ENCODE assay signal across 30 cellular contexts in the genomic region with DNA sequence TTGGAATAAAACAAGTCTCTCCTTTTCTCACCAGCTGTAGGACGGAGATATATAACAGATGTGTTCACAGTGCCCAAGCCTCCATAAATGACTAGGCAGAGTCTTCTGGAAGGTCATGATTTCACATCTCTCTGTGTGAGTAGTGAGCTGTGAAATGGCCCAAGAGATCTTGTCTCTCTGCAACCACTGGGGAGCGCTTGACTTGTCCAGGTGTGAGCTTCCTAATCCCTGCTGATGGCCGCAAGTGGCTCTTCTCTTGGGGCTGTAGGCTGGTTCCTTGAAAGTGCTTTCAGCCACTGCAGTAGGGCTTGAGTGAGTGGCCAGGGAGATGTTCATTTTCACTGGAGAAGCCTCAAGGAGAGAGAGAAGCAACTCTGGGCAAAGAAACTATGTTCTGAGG. TPM values are rescaled to one million over a fixed set of nuclear protein-coding genes. Genes with fewer than 3 reads are reported as not detected.
A peak's percentile ranks its signal among the peaks of the same experiment; 100 is the strongest.
DNase-seq lines count a peak whose midpoint lies in the region; ATAC-seq and TF ChIP-seq lines count a peak whose summit lies in the region.
"Had no signal": no experiment of that assay in that cellular context is flagged by ENCODE, and none has a peak within 500 bp of the region (broad histone marks: within the 10 kb centered on the region; RNA-seq: fewer than 3 reads in every experiment).

No MANE protein-coding gene starts in this region.

- H3K4me2 ChIP-seq in GM23338 (no peak overlapping the region), OCI-LY7 (ENCODE audit: low read length) (no peak overlapping the region), mesendoderm (ENCODE audit: low read length) (no peak overlapping the region)
- H3K4me2 ChIP-seq: A549; BLaER1 treated with 17β-estradiol and CSF1 and Interleukin-3, amounts not matched to agents 10 nM and 100 nM had no signal

- no peak for TF ChIP-seq POLR2A in stomach (IDR thresholded peaks at IDR 0.05)

- H3K27me3 ChIP-seq in GM23338 (ENCODE audit: insufficient read depth), result no peaks in the 10 kb centered on the region
- H3K27me3 ChIP-seq in mesendoderm (ENCODE audit: insufficient read depth, low read length, poor library complexity), result no peaks in the 10 kb centered on the region
- peaks cover 0 to 66% (median 15%) of the 10 kb centered on the region in 3 donors for H3K27me3 ChIP-seq in stomach
- H3K27me3 ChIP-seq: BLaER1 treated with 17β-estradiol and CSF1 and Interleukin-3, amounts not matched to agents 10 nM and 100 nM had no signal

- no peaks in the 10 kb centered on the region for H3K79me1 ChIP-seq in mesendoderm (ENCODE audit: low read length)

- H4K20me1 ChIP-seq in GM23338 (replicated peaks; ENCODE audit: insufficient read depth) (no peaks in the 10 kb centered on the region), OCI-LY7 (ENCODE audit: insufficient read depth, low read length) (no peaks in the 10 kb centered on the region)
- H4K20me1 ChIP-seq: BLaER1 treated with 17β-estradiol and CSF1 and Interleukin-3, amounts not matched to agents 10 nM and 100 nM had no signal

- H3F3A ChIP-seq in GM23338 (replicated peaks; ENCODE audit: low read depth), result no peaks in the 10 kb centered on the region

- peak; percentile 75 for ATAC-seq in GM23338
- ATAC-seq: A549, K562 had no signal

- H3K4me1 ChIP-seq in GM23338 (ENCODE audit: insufficient read depth) (no peaks in the 10 kb centered on the region), OCI-LY7 (ENCODE audit: insufficient read depth, low read length, poor library complexity, severe bottlenecking) (no peaks in the 10 kb centered on the region), mesendoderm (ENCODE audit: control insufficient read depth, low read depth, low read length) (no peaks in the 10 kb centered on the region), stomach (no peaks in the 10 kb centered on the region)
- H3K4me1 ChIP-seq: A549; BLaER1 treated with 17β-estradiol and CSF1 and Interleukin-3, amounts not matched to agents 10 nM and 100 nM; SJSA1 had no signal

- H3K27me3 Mint-ChIP-seq in GM23338 (ENCODE audit: insufficient read depth, low read depth, poor library complexity), result peaks cover 5% of the 10 kb centered on the region

- no peak overlapping the region for H3K4me3 ChIP-seq in GM12865 (ENCODE audit: low read depth, low read length)
- H3K4me3 ChIP-seq in GM23338, result no peak overlapping the region
- H3K4me3 ChIP-seq in OCI-LY7 (ENCODE audit: low read depth, low read length, poor library complexity, severe bottlenecking), result no peak overlapping the region
- no peak overlapping the region for H3K4me3 ChIP-seq in mesendoderm (ENCODE audit: low read length)
- H3K4me3 ChIP-seq in stomach, result no peak overlapping the region
- H3K4me3 ChIP-seq: A549; BLaER1 treated with 17β-estradiol and CSF1 and Interleukin-3, amounts not matched to agents 10 nM and 100 nM; K562; SJSA1 had no signal

- no TSS peak for BruUV-seq in OCI-LY7 (replicated peaks; lab: Mats Ljungman, UMichigan)

- H2BK5ac ChIP-seq in mesendoderm (ENCODE audit: low read length), result no peak overlapping the region

- no peak for TF ChIP-seq CTCF in GM12865 (IDR thresholded peaks at IDR 0.05; ENCODE audit: insufficient read depth, low read depth, low read length, missing control alignments)
- TF ChIP-seq CTCF in GM23338 (conservative IDR thresholded peaks at IDR 0.05; ENCODE audit: low read depth in 2 of 2), result peak in 1 of 2 experiments; percentile 56; a peak in 2 of 4 replicates
- TF ChIP-seq CTCF in OCI-LY7 (conservative IDR thresholded peaks at IDR 0.05; ENCODE audit: low read length), result 0 out of 2 replicates have a peak, but pooled peaks have one; percentile 25
- no peak for TF ChIP-seq CTCF in stomach (IDR thresholded peaks at IDR 0.05)

- H3K9ac ChIP-seq in mesendoderm (ENCODE audit: low read length), result no peak overlapping the region
- H3K9ac ChIP-seq: BLaER1 treated with 17β-estradiol and CSF1 and Interleukin-3, amounts not matched to agents 10 nM and 100 nM had no signal

- no peak overlapping the region for H3K4ac ChIP-seq in mesendoderm (ENCODE audit: low read depth, low read length)

- H3K9me2 ChIP-seq in GM23338 (ENCODE audit: insufficient read depth), result no peaks in the 10 kb centered on the region
- no peaks in the 10 kb centered on the region for H3K9me2 ChIP-seq in OCI-LY7 (ENCODE audit: insufficient read depth, low read length)

- H3K36me3 ChIP-seq in GM23338 (ENCODE audit: insufficient read depth) (no peaks in the 10 kb centered on the region), OCI-LY7 (ENCODE audit: insufficient read depth, low read length) (no peaks in the 10 kb centered on the region), mesendoderm (ENCODE audit: control insufficient read depth, insufficient read depth, low read length) (no peaks in the 10 kb centered on the region), stomach (no peaks in the 10 kb centered on the region)
- H3K36me3 ChIP-seq: BLaER1 treated with 17β-estradiol and CSF1 and Interleukin-3, amounts not matched to agents 10 nM and 100 nM; SJSA1 had no signal

- H3K27ac ChIP-seq in GM23338 (ENCODE audit: low read depth) (no peak overlapping the region), OCI-LY7 (ENCODE audit: low read depth, low read length, poor library complexity, severe bottlenecking) (no peak overlapping the region), mesendoderm (ENCODE audit: low read depth, low read length) (no peak overlapping the region), stomach (no peak overlapping the region)
- H3K27ac ChIP-seq: A549; BLaER1 treated with 17β-estradiol and CSF1 and Interleukin-3, amounts not matched to agents 10 nM and 100 nM; SJSA1 had no signal

- no peak overlapping the region for H4K8ac ChIP-seq in mesendoderm (ENCODE audit: low read depth, low read length)

- H3K23ac ChIP-seq in mesendoderm (ENCODE audit: low read length), result no peak overlapping the region

- H2AFZ ChIP-seq in GM23338 (no peak overlapping the region), OCI-LY7 (ENCODE audit: low read length) (no peak overlapping the region)

- H3K79me2 ChIP-seq in GM23338 (replicated peaks; ENCODE audit: insufficient read depth) (no peaks in the 10 kb centered on the region), OCI-LY7 (ENCODE audit: insufficient read depth, low read depth, low read length) (no peaks in the 10 kb centered on the region), mesendoderm (ENCODE audit: control insufficient read depth, insufficient read depth, low read length) (no peaks in the 10 kb centered on the region)

- H3K9me3 ChIP-seq in OCI-LY7 (ENCODE audit: low read length) (no peaks in the 10 kb centered on the region), stomach (no peaks in the 10 kb centered on the region)
- H3K9me3 ChIP-seq: A549, SJSA1 had no signal

- CTCF ChIA-PET in OCI-LY7 (lab: Charles Lee; ENCODE audit: unreplicated experiment), result no interaction called here

- H2AK5ac ChIP-seq in mesendoderm (ENCODE audit: low read length), result no peak overlapping the region

- no CpG with 5 or more reads among the region's 3 CpGs for WGBS in mesendoderm (ENCODE audit: extremely low coverage, insufficient coverage, low lambda C conversion rate)
- WGBS in stomach, 5 donors, result 61 to 85% (median 79%) methylated on average over 3 of the region's 3 CpGs

- H3K27ac Mint-ChIP-seq in GM23338, result no peak overlapping the region
- H3K27ac Mint-ChIP-seq: CD4-positive, alpha-beta T cell had no signal

- POLR2A ChIA-PET in OCI-LY7 (lab: Charles Lee), result no interaction called here

- H3K36me3 Mint-ChIP-seq in GM23338 (ENCODE audit: low read depth), result no peaks in the 10 kb centered on the region

- H3K4me3 Mint-ChIP-seq in GM23338, result no peak overlapping the region
- H3K4me3 Mint-ChIP-seq: CD4-positive, alpha-beta T cell had no signal

- H3K4me1 Mint-ChIP-seq in GM23338, result no peaks in the 10 kb centered on the region

- H4K5ac ChIP-seq in mesendoderm (ENCODE audit: low read length), result no peak overlapping the region

- no peak overlapping the region for H2BK15ac ChIP-seq in mesendoderm (replicated peaks; ENCODE audit: low read depth)

- no peak for TF ChIP-seq EP300 in stomach (IDR thresholded peaks at IDR 0.05)

- H3K56ac ChIP-seq in mesendoderm (ENCODE audit: low read length), result no peak overlapping the region

- H2BK120ac ChIP-seq in mesendoderm (ENCODE audit: low read depth, low read length), result no peak overlapping the region

- intact Hi-C loops in OCI-LY7 (cut with micrococcal nuclease; ENCODE audit: unreplicated experiment), result no loop called here
- intact Hi-C loops in stomach (cut with DNase I; ENCODE audit: low total_unique reads), result no loop called here

- no peak overlapping the region for H3K18ac ChIP-seq in mesendoderm (ENCODE audit: low read length)

- DNase-seq in GM12865 (ENCODE audit: low read depth) (peak; percentile 7), GM23338 (ENCODE audit: low spot score) (peak; percentile 51), OCI-LY7 (ENCODE audit: low spot score) (no peak), mesendoderm (peak; percentile 9), amygdala (lab: John Stamatoyannopoulos, UW) (no peak), NCI-H2171 treated with DMSO at 0.1 percent for 48 hours (lab: John Stamatoyannopoulos, UW) (no peak), stomach (no peak)
- DNase-seq: AML-193; CD4-positive, alpha-beta T cell; COR-L47; DMS53; GOT3; Kasumi-1; NCI-H1105; NCI-H1436 treated with DMSO at 0.1 percent for 48 hours; NCI-H187 treated with DMSO at 0.1 percent for 48 hours; NCI-H2107; NCI-H2227 treated with DMSO at 0.1 percent for 48 hours; NCI-H510A; NCI-H748 treated with DMSO at 0.1 percent for 48 hours; NK-92 treated with Interleukin-12 subunit alpha and Interleukin-12 subunit beta, amount 100 ng/mL, for 24 hours; Right ventricle myocardium superior; RPMI8226 had no signal

- no peaks in the 10 kb centered on the region for H3K9me3 Mint-ChIP-seq in GM23338
- H3K9me3 Mint-ChIP-seq: CD4-positive, alpha-beta T cell had no signal

TF ChIP-seq in GM23338, 12 proteins besides CTCF, POLR2A, EP300 and RAD21:
- no peak for TF ChIP-seq JUNB (IDR thresholded peaks at IDR 0.05; ENCODE audit: unreplicated experiment)
- TF ChIP-seq ZNF114 (CRISPR knock-in tag; IDR thresholded peaks at IDR 0.05), result no peak

RNA-seq across cellular contexts. Expression of a gene that starts 38.1 kb away (rescaled TPM):
- not detected in 2 replicates for total RNA-seq in GM23338 (2014; rRNA removed; shearing (Covaris generic))
- polyA plus RNA-seq in GM23338 (2016; fragmentation: Nextera tagmentation; extraction: Ambion mirVana) (0.40 TPM in 1 of 2 replicates, not detected in the other), stomach (not detected)
- not detected in 2 replicates for total RNA-seq in OCI-LY7 (2014; rRNA removed; shearing (Covaris generic))
- total RNA-seq in OCI-LY7 (2022) (not detected in 2 replicates), stomach (not detected)
- polyA plus RNA-seq in mesendoderm (2013, experiment 1 of 2), result not detected
- not detected for polyA plus RNA-seq in mesendoderm (2013, experiment 2 of 2)
- total RNA-seq: CD4-positive, alpha-beta T cell; G401; HT1080; K562; M059J; Right ventricle myocardium superior; SJSA1 had no signal
- polyA plus RNA-seq: A549, K562 had no signal

RNA-seq across cellular contexts. Expression of a gene that starts 42.5 kb away (rescaled TPM):
- total RNA-seq in GM23338 (2014; rRNA removed; shearing (Covaris generic)), result 91.7 and 160 TPM in 2 replicates
- 629 and 651 TPM in 2 replicates for polyA plus RNA-seq in GM23338 (2016; fragmentation: Nextera tagmentation; extraction: Ambion mirVana)
- total RNA-seq in OCI-LY7 (2014; rRNA removed; shearing (Covaris generic)), result 158 and 159 TPM in 2 replicates
- total RNA-seq in OCI-LY7 (2022), result 75.5 and 106 TPM in 2 replicates
- polyA plus RNA-seq in mesendoderm (2013, experiment 1 of 2), result 303 TPM
- 290 TPM for polyA plus RNA-seq in mesendoderm (2013, experiment 2 of 2)
- 100 to 1,000 TPM in 2 of 5 donors, 10 to 100 TPM in 3; 40.6 to 168 (median 80.9) TPM for total RNA-seq in stomach
- 100 to 1,000 TPM; 328 to 582 (median 573) TPM for polyA plus RNA-seq in stomach

Comparison
In these comparisons a context has a peak if more than half of its experiments do, and no peak if none do; other contexts are left out.
1. DNase-seq: peak in GM12865 (single experiment), GM23338 (single experiment) and mesendoderm (single experiment); none in OCI-LY7 (single experiment), amygdala (0 of 56), NCI-H2171 treated with DMSO at 0.1 percent for 48 hours (single experiment) and stomach (single experiment).